Comparison of ENCODE assay signal across 8 cellular contexts in genomic region chr9:117718085-117718484, GRCh38. TPM values are rescaled to one million over a fixed set of nuclear protein-coding genes. Genes with fewer than 3 reads are reported as not detected.
A peak's percentile ranks its signal among the peaks of the same experiment; 100 is the strongest.
DNase-seq lines count a peak whose midpoint lies in the region; ATAC-seq, FAIRE-seq and TF ChIP-seq lines count a peak whose summit lies in the region.

No MANE protein-coding gene starts in this region.

- no peak overlapping the region for H3K4me3 Mint-ChIP-seq in WTC11

- CTCF ChIA-PET in WTC11 (lab: Charles Lee): no interaction called here

- no peak overlapping the region for H3K4me3 ChIP-seq in left lung

- FAIRE-seq in GM12892 (lab: Jason Lieb, UNC): no peak

- intact Hi-C loops in left lung (cut with DNase I): no loop called here

- TF ChIP-seq CTCF in left lung (IDR thresholded peaks at IDR 0.05): no peak
- TF ChIP-seq CTCF in WTC11 (IDR thresholded peaks at IDR 0.05): no peak

- H3K4me1 ChIP-seq in left lung: peaks cover 0 to 93% of the 10 kb centered on the region in 2 donors

- no peaks in the 10 kb centered on the region for H3K36me3 Mint-ChIP-seq in WTC11

- no peaks in the 10 kb centered on the region for H3K27me3 ChIP-seq in left lung

- H3K9me3 Mint-ChIP-seq in WTC11: peaks cover 4% of the 10 kb centered on the region; the same call in 1 of the 2 replicates

- no peaks in the 10 kb centered on the region for H3K9me3 ChIP-seq in left lung

- no peak overlapping the region for H3K27ac Mint-ChIP-seq in WTC11

- peak overlapping the region in 1 of 2 donors; percentile 63 for H3K27ac ChIP-seq in left lung

- POLR2A ChIA-PET in WTC11 (lab: Charles Lee): no interaction called here

- no peak for TF ChIP-seq POLR2A in GM12892 (IDR thresholded peaks at IDR 0.05; ENCODE audit: low read depth, low read length)

- H3K27me3 Mint-ChIP-seq in WTC11 (ENCODE audit: low read depth): no peaks in the 10 kb centered on the region

- ATAC-seq in GM18907 (IDR thresholded peaks at IDR 0.05; ENCODE audit: unreplicated experiment) (peak; percentile 99), HG02763 (IDR thresholded peaks at IDR 0.05; ENCODE audit: unreplicated experiment) (peak; percentile 100), left lung (peak; percentile 58), WTC11 (no peak)

- no peaks in the 10 kb centered on the region for H3K4me1 Mint-ChIP-seq in WTC11

- peaks cover 0 to 28% of the 10 kb centered on the region in 2 donors for H3K36me3 ChIP-seq in left lung

- DNase-seq in NOMO-1 treated with DMSO at 0.1 percent for 48 hours (lab: John Stamatoyannopoulos, UW; ENCODE audit: unreplicated experiment): peak; percentile 94
- no peak for DNase-seq in left lung
- DNase-seq in cerebellar nuclear complex (lab: John Stamatoyannopoulos, UW): no peak
- DNase-seq in WTC11 (ENCODE audit: low spot score): no peak
- DNase-seq in NCI-H1436 (lab: John Stamatoyannopoulos, UW): no peak
- no peak for DNase-seq in GM12892 (ENCODE audit: insufficient read length)

TF ChIP-seq in WTC11, 78 proteins besides CTCF, POLR2A, EP300 and RAD21:
- TF ChIP-seq TP53 (CRISPR knock-in tag; IDR thresholded peaks at IDR 0.05): no peak
- TF ChIP-seq, protein P1, sequence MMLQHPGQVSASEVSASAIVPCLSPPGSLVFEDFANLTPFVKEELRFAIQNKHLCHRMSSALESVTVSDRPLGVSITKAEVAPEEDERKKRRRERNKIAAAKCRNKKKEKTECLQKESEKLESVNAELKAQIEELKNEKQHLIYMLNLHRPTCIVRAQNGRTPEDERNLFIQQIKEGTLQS (CRISPR knock-in tag; conservative IDR thresholded peaks at IDR 0.05): no peak
- no peak for TF ChIP-seq ERG (CRISPR knock-in tag; IDR thresholded peaks at IDR 0.05)
- no peak for TF ChIP-seq CREM (CRISPR knock-in tag; IDR thresholded peaks at IDR 0.05)
- no peak for TF ChIP-seq SP1 (CRISPR knock-in tag; conservative IDR thresholded peaks at IDR 0.05)
- no peak for TF ChIP-seq OVOL2 (CRISPR knock-in tag; IDR thresholded peaks at IDR 0.05; ENCODE audit: borderline replicate concordance)
- TF ChIP-seq CBFB (CRISPR knock-in tag; IDR thresholded peaks at IDR 0.05; ENCODE audit: low read depth): no peak
- TF ChIP-seq JAZF1 (CRISPR knock-in tag; IDR thresholded peaks at IDR 0.05): no peak
- TF ChIP-seq ELF4 (CRISPR knock-in tag; IDR thresholded peaks at IDR 0.05; ENCODE audit: low read depth): no peak

RNA-seq across cellular contexts. Expression of gene TLR4, which starts 13.9 kb away (rescaled TPM):
- total RNA-seq in left lung: 10 to 100 TPM; 24.8 to 62.1 TPM
- 0.05 to 0.11 TPM (median 0.11 TPM) in 3 replicates for total RNA-seq in WTC11 (2021)
- polyA plus RNA-seq in GM12892 (2012; ENCODE audit: missing spikeins): not detected

Comparison
In these comparisons a context has a peak if more than half of its experiments do, and no peak if none do; other contexts are left out.
1. RNA of gene TLR4, which starts 13.9 kb away (total RNA-seq): 24.8 to 62.1 TPM in left lung; 0.05 to 0.11 TPM in WTC11; every median in the first group is over 10 times any median in the second.